In the genomic region with DNA sequence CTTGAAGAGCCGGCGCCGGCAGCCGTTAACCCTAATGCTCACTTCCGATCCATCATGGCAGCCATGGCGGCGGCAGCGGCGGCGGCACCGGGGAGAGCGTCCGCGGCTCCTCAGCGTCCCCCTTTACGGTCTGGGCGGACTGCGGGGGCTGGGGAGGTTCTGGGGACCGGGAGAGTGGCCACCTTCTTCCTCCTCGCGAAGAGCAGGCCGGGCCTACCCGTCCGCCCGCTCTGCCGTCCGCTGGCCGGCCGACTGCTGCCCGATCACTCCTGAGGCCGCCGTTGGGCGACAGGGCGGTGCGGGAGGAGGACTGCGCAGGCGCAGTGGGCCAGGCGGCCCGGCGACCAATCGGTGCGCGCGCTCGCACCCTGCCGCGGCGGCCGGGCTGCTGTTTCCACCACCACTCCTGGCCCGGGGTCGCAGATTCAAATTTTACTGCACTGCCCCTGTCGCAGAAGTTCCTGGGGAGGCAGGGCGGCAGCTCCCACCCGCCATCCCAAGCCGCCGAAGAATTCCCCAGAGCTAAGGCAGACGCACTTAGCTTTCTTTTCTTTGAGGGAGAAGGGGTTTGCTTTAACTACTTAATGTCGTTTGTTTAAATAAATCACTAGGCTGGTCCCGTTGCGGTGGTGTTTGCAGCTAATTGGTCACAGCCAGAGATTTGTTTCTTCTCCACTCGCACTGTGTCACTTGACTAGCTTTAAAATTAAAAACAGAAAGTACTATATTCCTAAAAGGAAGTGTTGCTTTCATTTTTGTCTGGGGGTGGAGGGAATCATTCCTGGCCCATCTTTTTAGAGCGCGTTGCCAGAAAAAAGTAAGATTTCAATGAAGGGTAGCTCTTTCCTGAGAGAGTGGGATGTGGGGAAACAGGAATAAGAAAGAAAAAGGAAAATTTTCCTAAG, we compare ENCODE assay signal across 8 cellular contexts. TPM values are rescaled to one million over a fixed set of nuclear protein-coding genes. Genes with fewer than 3 reads are reported as not detected.
DNase-seq lines count a peak whose midpoint lies in the region; ATAC-seq lines count a peak whose summit lies in the region.

Gene KIF5B (minus strand): TSS at position 290 of the 905 bp plus-strand sequence. CDS start 452 bp downstream, outside the sequence.

- H3K36me3 ChIP-seq in NT2/D1 (ENCODE audit: insufficient read depth, insufficient read length, low read length), result peaks cover 6% of the 10 kb centered on the region
- H3K36me3 ChIP-seq in endocrine pancreas (ENCODE audit: control insufficient read depth, insufficient read depth, low read length), result no peaks in the 10 kb centered on the region

- peaks cover 4% of the 10 kb centered on the region for H3K4me1 ChIP-seq in NT2/D1 (ENCODE audit: insufficient read depth, insufficient read length)
- peaks cover 28% of the 10 kb centered on the region for H3K4me1 ChIP-seq in endocrine pancreas (ENCODE audit: control insufficient read depth, insufficient read depth, low read length)

- H3K9me3 ChIP-seq in NT2/D1 (ENCODE audit: insufficient read depth, low read length) (no peaks in the 10 kb centered on the region), endocrine pancreas (ENCODE audit: control insufficient read depth, low read length) (no peaks in the 10 kb centered on the region)

- no peaks in the 10 kb centered on the region for H3K27me3 ChIP-seq in NT2/D1 (ENCODE audit: insufficient read depth, insufficient read length)
- no peaks in the 10 kb centered on the region for H3K27me3 ChIP-seq in endocrine pancreas (ENCODE audit: control insufficient read depth, insufficient read depth, low read length)

- H3K9ac ChIP-seq in NT2/D1 (ENCODE audit: insufficient read length, low read depth), result peak within 1 kb of the TSS; percentile 94
- H3K9ac ChIP-seq in endocrine pancreas (ENCODE audit: control insufficient read depth, insufficient read depth, low read length), result peak within 1 kb of the TSS; percentile 95

- peak; percentile 65 for DNase-seq in COR-L47 (lab: John Stamatoyannopoulos, UW)
- DNase-seq in HT1080 (ENCODE audit: low read depth), result peak; percentile 91
- peak; percentile 67 for DNase-seq in NT2/D1 (ENCODE audit: low read depth, low spot score)
- DNase-seq in activated CD8-positive, alpha-beta memory T cell treated with anti-CD3 and anti-CD28 coated beads, Interleukin-2, amount 50 U/mL, for 1 hour (ENCODE audit: extremely low read depth), result peak; percentile 59
- DNase-seq in mesenteric fat pad (ENCODE audit: low spot score), result peak; percentile 98
- peak; percentile 63 for DNase-seq in stimulated activated CD8-positive, alpha-beta memory T cell treated with anti-CD3 and anti-CD28 coated beads, Interleukin-15, amount 100 ng/mL, for 1 hour (ENCODE audit: low read depth)

- ATAC-seq in GM21360 (IDR thresholded peaks at IDR 0.05; ENCODE audit: unreplicated experiment), result peak; percentile 84

- peak within 1 kb of the TSS; percentile 86 for H3K4me3 ChIP-seq in NT2/D1 (ENCODE audit: insufficient read length, low read depth)
- peak within 1 kb of the TSS; percentile 99 for H3K4me3 ChIP-seq in endocrine pancreas (ENCODE audit: control insufficient read depth, insufficient read depth, low read length)

RNA-seq across cellular contexts. Expression of gene KIF5B, which starts in this region (rescaled TPM):
- total RNA-seq in HT1080 (2014; rRNA removed; shearing (Covaris generic)), result 91.1 and 96.0 TPM in 2 replicates
- polyA plus RNA-seq in HT1080 (2015; cell fraction: cytosol; rRNA removed), result 69.7 and 92.9 TPM in 2 replicates
- 88.4 and 88.9 TPM in 2 replicates for polyA plus RNA-seq in HT1080 (2015; cell fraction: nucleus; rRNA removed)
- 116 TPM for total RNA-seq in mesenteric fat pad

Comparison
In these comparisons a context has a peak if more than half of its experiments do, and no peak if none do; other contexts are left out.
1. Peak in every context shown above with its lines: DNase-seq, ATAC-seq and H3K4me3 ChIP-seq.